Comparison of ENCODE assay signal across 14 cellular contexts in genomic region chr7:50205011-50205410, GRCh38.
DNase-seq lines count a peak whose midpoint lies in the region; ATAC-seq and TF ChIP-seq lines count a peak whose summit lies in the region.
"Had no signal": no experiment of that assay in that cellular context is flagged by ENCODE, and none has a peak within 500 bp of the region (broad histone marks: within the 10 kb centered on the region; RNA-seq: fewer than 3 reads in every experiment).

No MANE protein-coding gene starts in this region.

- no peaks in the 10 kb centered on the region for H3K27me3 Mint-ChIP-seq in CD8-positive, alpha-beta T cell (ENCODE audit: low read depth)
- H3K27me3 Mint-ChIP-seq: dendritic cell treated with granulocyte-macrophage colony-stimulating factor and Interleukin-4, amounts not matched to agents 40 ng/mL and 50 ng/mL, for 4 days; IgD-negative memory B cell had no signal

- WGBS in mesendoderm (ENCODE audit: extremely low coverage, insufficient coverage, low lambda C conversion rate): no CpG with 5 or more reads among the region's 7 CpGs

- no peak overlapping the region for H3K27ac ChIP-seq in CD8-positive, alpha-beta T cell (ENCODE audit: low read depth, low read length)
- H3K27ac ChIP-seq in OCI-LY7 (ENCODE audit: low read depth, low read length, poor library complexity, severe bottlenecking): peak overlapping the region; percentile 12
- no peak overlapping the region for H3K27ac ChIP-seq in mesendoderm (ENCODE audit: low read depth, low read length)
- H3K27ac ChIP-seq: 22Rv1, body of pancreas, transverse colon had no signal

- H3K9me3 Mint-ChIP-seq in CD8-positive, alpha-beta T cell: no peaks in the 10 kb centered on the region
- H3K9me3 Mint-ChIP-seq: dendritic cell treated with granulocyte-macrophage colony-stimulating factor and Interleukin-4, amounts not matched to agents 40 ng/mL and 50 ng/mL, for 4 days; IgD-negative memory B cell had no signal

- DNase-seq in NCI-H146 (lab: John Stamatoyannopoulos, UW) (peak; percentile 12), NCI-H146 treated with DMSO at 0.1 percent for 48 hours (lab: John Stamatoyannopoulos, UW; ENCODE audit: unreplicated experiment) (no peak), OCI-LY7 (ENCODE audit: low spot score) (no peak), mesendoderm (peak; percentile 76), RKO (ENCODE audit: low spot score) (no peak), amniotic stem cell (lab: John Stamatoyannopoulos, UW) (no peak), LoVo (ENCODE audit: low spot score) (no peak)
- DNase-seq in CD8-positive, alpha-beta T cell: no peak

- H3K79me2 ChIP-seq in OCI-LY7 (ENCODE audit: insufficient read depth, low read depth, low read length): no peaks in the 10 kb centered on the region
- no peaks in the 10 kb centered on the region for H3K79me2 ChIP-seq in mesendoderm (ENCODE audit: control insufficient read depth, insufficient read depth, low read length)

- no peaks in the 10 kb centered on the region for H3K9me3 ChIP-seq in CD8-positive, alpha-beta T cell (ENCODE audit: low read length)
- no peaks in the 10 kb centered on the region for H3K9me3 ChIP-seq in OCI-LY7 (ENCODE audit: low read length)
- H3K9me3 ChIP-seq: body of pancreas, transverse colon had no signal

- H3K4me3 ChIP-seq in CD8-positive, alpha-beta T cell (ENCODE audit: low read depth, low read length): no peak overlapping the region
- H3K4me3 ChIP-seq in OCI-LY7 (ENCODE audit: low read depth, low read length, poor library complexity, severe bottlenecking) (no peak overlapping the region), mesendoderm (ENCODE audit: low read length) (no peak overlapping the region)
- H3K4me3 ChIP-seq: body of pancreas, transverse colon had no signal

- H3K27ac Mint-ChIP-seq in CD8-positive, alpha-beta T cell: peak overlapping the region; percentile 92
- H3K27ac Mint-ChIP-seq: dendritic cell treated with granulocyte-macrophage colony-stimulating factor and Interleukin-4, amounts not matched to agents 40 ng/mL and 50 ng/mL, for 4 days; progenitor cell of endocrine pancreas had no signal

- H3K36me3 Mint-ChIP-seq in CD8-positive, alpha-beta T cell: no peaks in the 10 kb centered on the region
- H3K36me3 Mint-ChIP-seq: IgD-negative memory B cell had no signal

- no peak overlapping the region for H2BK15ac ChIP-seq in mesendoderm (replicated peaks; ENCODE audit: low read depth)

- H4K5ac ChIP-seq in mesendoderm (ENCODE audit: low read length): no peak overlapping the region

- H2BK120ac ChIP-seq in mesendoderm (ENCODE audit: low read depth, low read length): no peak overlapping the region

- no peak for ATAC-seq in CD8-positive, alpha-beta T cell

- H3K56ac ChIP-seq in mesendoderm (ENCODE audit: low read length): no peak overlapping the region

- H3K9ac ChIP-seq in mesendoderm (ENCODE audit: low read length): no peak overlapping the region

- H3K4me1 Mint-ChIP-seq in CD8-positive, alpha-beta T cell (ENCODE audit: low read depth): peaks cover 60% of the 10 kb centered on the region

- no peaks in the 10 kb centered on the region for H3K27me3 ChIP-seq in CD8-positive, alpha-beta T cell (ENCODE audit: insufficient read depth, low read length)
- no peaks in the 10 kb centered on the region for H3K27me3 ChIP-seq in mesendoderm (ENCODE audit: insufficient read depth, low read length, poor library complexity)
- H3K27me3 ChIP-seq: body of pancreas, transverse colon had no signal

- no peak overlapping the region for H2BK5ac ChIP-seq in mesendoderm (ENCODE audit: low read length)

- no peak overlapping the region for H4K8ac ChIP-seq in mesendoderm (ENCODE audit: low read depth, low read length)

- H3K79me1 ChIP-seq in mesendoderm (ENCODE audit: low read length): no peaks in the 10 kb centered on the region

- H4K20me1 ChIP-seq in OCI-LY7 (ENCODE audit: insufficient read depth, low read length): no peaks in the 10 kb centered on the region

- no peak overlapping the region for H3K18ac ChIP-seq in mesendoderm (ENCODE audit: low read length)

- intact Hi-C loops in CD8-positive, alpha-beta T cell (cut with DNase I, micrococcal nuclease): loop anchor here (1.0 to 10.0 kb wide), 9 partner anchors 62 to 470 kb away; partner anchors contain the start of gene ZPBP (in 1 of the 2)
- intact Hi-C loops in OCI-LY7 (cut with micrococcal nuclease; ENCODE audit: unreplicated experiment): loop anchor here (1.0 to 5.0 kb wide), 7 partner anchors 63 to 472 kb away; no protein-coding TSS in a partner anchor

- no peaks in the 10 kb centered on the region for H3K9me2 ChIP-seq in OCI-LY7 (ENCODE audit: insufficient read depth, low read length)

- no TSS peak for BruUV-seq in OCI-LY7 (replicated peaks; lab: Mats Ljungman, UMichigan)

- H3K36me3 ChIP-seq in CD8-positive, alpha-beta T cell (ENCODE audit: insufficient read depth, low read length): no peaks in the 10 kb centered on the region
- H3K36me3 ChIP-seq in OCI-LY7 (ENCODE audit: insufficient read depth, low read length): no peaks in the 10 kb centered on the region
- H3K36me3 ChIP-seq in mesendoderm (ENCODE audit: control insufficient read depth, insufficient read depth, low read length): no peaks in the 10 kb centered on the region
- H3K36me3 ChIP-seq: transverse colon had no signal

- POLR2A ChIA-PET in CD8-positive, alpha-beta T cell (lab: Charles Lee): interaction anchor here (0.8 to 5.9 kb wide), 19 partner anchors 23 to 213 kb away, joined by 3 to 102 read pairs (median 8); partner anchors contain the start of gene IKZF1
- POLR2A ChIA-PET in OCI-LY7 (lab: Charles Lee): interaction anchor here (0.8 to 2.0 kb wide), 4 partner anchors 57 to 164 kb away, joined by 3 to 6 read pairs (median 4); no protein-coding TSS in a partner anchor

- no peak overlapping the region for H3K23ac ChIP-seq in mesendoderm (ENCODE audit: low read length)

- no peak overlapping the region for H2AK5ac ChIP-seq in mesendoderm (ENCODE audit: low read length)

- TF ChIP-seq CTCF in CD8-positive, alpha-beta T cell (IDR thresholded peaks at IDR 0.05): no peak
- no peak for TF ChIP-seq CTCF in OCI-LY7 (conservative IDR thresholded peaks at IDR 0.05; ENCODE audit: low read length)

- CTCF ChIA-PET in CD8-positive, alpha-beta T cell (lab: Charles Lee): interaction anchor here (0.6 to 12.4 kb wide), 53 partner anchors 8 to 428 kb away, joined by 3 to 339 read pairs (median 7); partner anchors contain the start of genes IKZF1 and ZPBP
- CTCF ChIA-PET in OCI-LY7 (lab: Charles Lee; ENCODE audit: unreplicated experiment): interaction anchor here (0.6 to 1.3 kb wide), 5 partner anchors 9 to 213 kb away, joined by 3 to 6 read pairs (median 3); no protein-coding TSS in a partner anchor

- no peak overlapping the region for H3K4ac ChIP-seq in mesendoderm (ENCODE audit: low read depth, low read length)

- peaks cover 58% of the 10 kb centered on the region for H3K4me1 ChIP-seq in CD8-positive, alpha-beta T cell (ENCODE audit: insufficient read depth, low read length)
- H3K4me1 ChIP-seq in OCI-LY7 (ENCODE audit: insufficient read depth, low read length, poor library complexity, severe bottlenecking) (peaks cover 39% of the 10 kb centered on the region), mesendoderm (ENCODE audit: control insufficient read depth, low read depth, low read length) (no peaks in the 10 kb centered on the region)
- H3K4me1 ChIP-seq: body of pancreas, transverse colon had no signal

- no peak overlapping the region for H3K4me3 Mint-ChIP-seq in CD8-positive, alpha-beta T cell
- H3K4me3 Mint-ChIP-seq: dendritic cell treated with granulocyte-macrophage colony-stimulating factor and Interleukin-4, amounts not matched to agents 40 ng/mL and 50 ng/mL, for 4 days had no signal

- no peak overlapping the region for H3K4me2 ChIP-seq in OCI-LY7 (ENCODE audit: low read length)
- no peak overlapping the region for H3K4me2 ChIP-seq in mesendoderm (ENCODE audit: low read length)

- H2AFZ ChIP-seq in OCI-LY7 (ENCODE audit: low read length): peak overlapping the region; percentile 57

Comparison
In these comparisons a context has a peak if more than half of its experiments do, and no peak if none do; other contexts are left out.
1. DNase-seq: peak in NCI-H146 (single experiment) and mesendoderm (single experiment); none in NCI-H146 treated with DMSO at 0.1 percent for 48 hours (single experiment), CD8-positive, alpha-beta T cell (0 of 7), OCI-LY7 (single experiment), RKO (single experiment), amniotic stem cell (single experiment) and LoVo (single experiment).